34 cellular contexts compared by ENCODE assay signal in genomic region chr19:49167857-49168409, GRCh38. TPM values are rescaled to one million over a fixed set of nuclear protein-coding genes. Genes with fewer than 3 reads are reported as not detected.
"Had no signal": no experiment of that assay in that cellular context is flagged by ENCODE, and none has a peak within 500 bp of the region (broad histone marks: within the 10 kb centered on the region; RNA-seq: fewer than 3 reads in every experiment).

No MANE protein-coding gene starts in this region.

- H3K27me3 ChIP-seq: gastrocnemius medialis, neural progenitor cell, right lobe of liver, uterus had no signal

- H3K4me1 Mint-ChIP-seq: activated CD4-positive, alpha-beta memory T cell treated with anti-CD3 and anti-CD28 coated beads, Interleukin-2, amount 10 ng/mL, durations not matched to agents 7 days and 5 days; activated naive CD4-positive, alpha-beta T cell treated with anti-CD3 and anti-CD28 coated beads, Interleukin-2, amount 50 U/mL, for 24 hours; activated naive CD8-positive, alpha-beta T cell treated with anti-CD3 and anti-CD28 coated beads, Interleukin-2, amount 50 U/mL, for 24 hours; activated T-helper 17 cell treated with anti-CD3 and anti-CD28 coated beads, Interleukin-2, amount 50 U/mL, for 72 hours; naive thymus-derived CD4-positive, alpha-beta T cell had no signal

- H3K27me3 Mint-ChIP-seq: type B pancreatic cell had no signal

- FAIRE-seq: bronchial epithelial cell, colon, endometrium, islet of Langerhans, TTC549 had no signal

- H3K4me1 ChIP-seq: neural progenitor cell, uterus had no signal

- H3K9ac ChIP-seq: neural progenitor cell had no signal

- ATAC-seq: activated CD4-positive, CD25-positive, alpha-beta regulatory T cell treated with anti-CD3 and anti-CD28 coated beads, Interleukin-2, amount 50 U/mL, for 24 hours; activated naive CD8-positive, alpha-beta T cell treated with anti-CD3 and anti-CD28 coated beads, Interleukin-2, amount 50 U/mL, for 24 hours; activated T-cell treated with anti-CD3 and anti-CD28 coated beads, Interleukin-2, amount 50 U/mL, for 4 hours; activated T-helper 17 cell treated with anti-CD3 and anti-CD28 coated beads, Interleukin-2, amount 50 U/mL, for 72 hours; gastrocnemius medialis; left ventricle myocardium superior; naive thymus-derived CD4-positive, alpha-beta T cell had no signal

- H3K9me3 ChIP-seq: gastrocnemius medialis, right lobe of liver, thoracic aorta, uterus had no signal

- H3K36me3 ChIP-seq: neural progenitor cell, right lobe of liver, uterus had no signal

- H3K4me2 ChIP-seq: neural progenitor cell had no signal

- H3K27ac Mint-ChIP-seq: activated CD4-positive, alpha-beta memory T cell treated with anti-CD3 and anti-CD28 coated beads, Interleukin-2, amount 10 ng/mL, durations not matched to agents 7 days and 5 days; activated naive CD4-positive, alpha-beta T cell treated with anti-CD3 and anti-CD28 coated beads, Interleukin-2, amount 50 U/mL, for 24 hours; activated naive CD8-positive, alpha-beta T cell treated with anti-CD3 and anti-CD28 coated beads, Interleukin-2, amount 50 U/mL, for 24 hours; activated T-helper 17 cell treated with anti-CD3 and anti-CD28 coated beads, Interleukin-2, amount 50 U/mL, for 72 hours; naive thymus-derived CD4-positive, alpha-beta T cell; neural progenitor cell; stimulated activated naive CD8-positive, alpha-beta T cell treated with anti-CD3 and anti-CD28 coated beads, Interleukin-15, Interleukin-2, amounts not matched to agents 100 ng/mL and 50 ng/mL, for 24 hours; T-helper 1 cell treated with Interleukin-12 subunit alpha and Interleukin-12 subunit beta and Interleukin-4 antibody, amounts not matched to agents 30 μg/mL and 1 μg/mL, for 36 hours; type B pancreatic cell had no signal

- H3K4me3 Mint-ChIP-seq: activated CD4-positive, alpha-beta memory T cell treated with anti-CD3 and anti-CD28 coated beads, Interleukin-2, amount 10 ng/mL, durations not matched to agents 7 days and 5 days; activated naive CD4-positive, alpha-beta T cell treated with anti-CD3 and anti-CD28 coated beads, Interleukin-2, amount 50 U/mL, for 24 hours; activated naive CD8-positive, alpha-beta T cell treated with anti-CD3 and anti-CD28 coated beads, Interleukin-2, amount 50 U/mL, for 24 hours; activated T-cell treated with anti-CD3 and anti-CD28 coated beads, Interleukin-2, amount 50 U/mL, for 4 hours; activated T-helper 17 cell treated with anti-CD3 and anti-CD28 coated beads, Interleukin-2, amount 50 U/mL, for 72 hours; naive thymus-derived CD4-positive, alpha-beta T cell; neural progenitor cell; stimulated activated naive CD8-positive, alpha-beta T cell treated with anti-CD3 and anti-CD28 coated beads, Interleukin-15, Interleukin-2, amounts not matched to agents 100 ng/mL and 50 ng/mL, for 24 hours; T-helper 1 cell treated with Interleukin-12 subunit alpha and Interleukin-12 subunit beta and Interleukin-4 antibody, amounts not matched to agents 30 μg/mL and 1 μg/mL, for 36 hours; type B pancreatic cell had no signal

- H3K27ac ChIP-seq: gastrocnemius medialis, neural progenitor cell, right lobe of liver, thoracic aorta, uterus, WERI-Rb-1 had no signal

- DNase-seq: activated CD4-positive, alpha-beta memory T cell treated with anti-CD3 and anti-CD28 coated beads, Interleukin-2, amount 10 ng/mL, durations not matched to agents 7 days and 5 days; activated CD4-positive, alpha-beta T cell treated with anti-CD3 and anti-CD28 coated beads for 48 hours; activated naive CD8-positive, alpha-beta T cell treated with anti-CD3 and anti-CD28 coated beads, Interleukin-2, amount 50 U/mL, for 24 hours; activated T-cell treated with anti-CD3 and anti-CD28 coated beads, Interleukin-2, amount 50 U/mL, for 4 hours; amygdala; effector CD8-positive, alpha-beta T cell; gastrocnemius medialis; glutamatergic neuron; left ventricle myocardium superior; naive thymus-derived CD4-positive, alpha-beta T cell; right lobe of liver; stimulated activated CD4-positive, alpha-beta T cell treated with anti-CD3 and anti-CD28 coated beads, Interleukin-2, amount 100 ng/mL, for 48 hours; SW 1271; T-helper 9 cell; uterus; WERI-Rb-1 had no signal

- H3K36me3 Mint-ChIP-seq: activated naive CD4-positive, alpha-beta T cell treated with anti-CD3 and anti-CD28 coated beads, Interleukin-2, amount 50 U/mL, for 24 hours; naive thymus-derived CD4-positive, alpha-beta T cell; neural progenitor cell had no signal

- H3K9me3 Mint-ChIP-seq: activated CD4-positive, alpha-beta memory T cell treated with anti-CD3 and anti-CD28 coated beads, Interleukin-2, amount 10 ng/mL, durations not matched to agents 7 days and 5 days; activated naive CD4-positive, alpha-beta T cell treated with anti-CD3 and anti-CD28 coated beads, Interleukin-2, amount 50 U/mL, for 24 hours; activated naive CD8-positive, alpha-beta T cell treated with anti-CD3 and anti-CD28 coated beads, Interleukin-2, amount 50 U/mL, for 24 hours; activated T-cell treated with anti-CD3 and anti-CD28 coated beads, Interleukin-2, amount 50 U/mL, for 4 hours; activated T-helper 17 cell treated with anti-CD3 and anti-CD28 coated beads, Interleukin-2, amount 50 U/mL, for 72 hours; naive thymus-derived CD4-positive, alpha-beta T cell; neural progenitor cell; stimulated activated naive CD8-positive, alpha-beta T cell treated with anti-CD3 and anti-CD28 coated beads, Interleukin-15, Interleukin-2, amounts not matched to agents 100 ng/mL and 50 ng/mL, for 24 hours; T-helper 1 cell treated with Interleukin-12 subunit alpha and Interleukin-12 subunit beta and Interleukin-4 antibody, amounts not matched to agents 30 μg/mL and 1 μg/mL, for 36 hours; type B pancreatic cell had no signal

- H2AFZ ChIP-seq: neural progenitor cell had no signal

- H3K4me3 ChIP-seq: gastrocnemius medialis, neural progenitor cell, right lobe of liver, thoracic aorta, uterus had no signal

RNA-seq across cellular contexts. Expression of gene HRC, which starts 12.7 kb away (rescaled TPM):
- total RNA-seq: activated CD4-positive, alpha-beta memory T cell treated with anti-CD3 and anti-CD28 coated beads, Interleukin-2, amount 10 ng/mL, durations not matched to agents 7 days and 5 days; activated T-cell treated with anti-CD3 and anti-CD28 coated beads, Interleukin-2, amount 50 U/mL, for 4 hours; activated T-helper 17 cell treated with anti-CD3 and anti-CD28 coated beads, Interleukin-2, amount 50 U/mL, for 72 hours; bronchial epithelial cell; dermis microvascular lymphatic vessel endothelial cell; epithelial cell of proximal tubule; lung microvascular endothelial cell; naive thymus-derived CD4-positive, alpha-beta T cell; renal cortical epithelial cell had no signal
- polyA plus RNA-seq: naive thymus-derived CD4-positive, alpha-beta T cell had no signal

RNA-seq across cellular contexts. Expression of gene C19orf73, which starts 49.0 kb away (rescaled TPM):
- total RNA-seq: skeletal muscle tissue, thoracic aorta, uterus had no signal
